ENCODE assay signal across 26 cellular contexts in genomic region chr4:111722321-111722720, GRCh38.
A peak's percentile ranks its signal among the peaks of the same experiment; 100 is the strongest.
DNase-seq lines count a peak whose midpoint lies in the region; ATAC-seq, FAIRE-seq and TF ChIP-seq lines count a peak whose summit lies in the region.
"Had no signal": no experiment of that assay in that cellular context is flagged by ENCODE, and none has a peak within 500 bp of the region (broad histone marks: within the 10 kb centered on the region; RNA-seq: fewer than 3 reads in every experiment).

No MANE protein-coding gene starts in this region.

- FAIRE-seq in TTC549 (lab: Jason Lieb, UNC) (peak; percentile 43), small intestine (lab: Jason Lieb, UNC) (no peak)
- FAIRE-seq: A549, G401.6, GM12892, GM19239, H1 had no signal

- peak overlapping the region; percentile 16 for H3K4me2 ChIP-seq in hepatocyte
- H3K4me2 ChIP-seq: A549; BLaER1 treated with 17β-estradiol and CSF1 and Interleukin-3, amounts not matched to agents 10 nM and 100 nM had no signal

- H3K4me3 ChIP-seq in hepatocyte, result no peak overlapping the region
- H3K4me3 ChIP-seq in small intestine (ENCODE audit: low read depth in 1 of 2, low read length in 2 of 2), result no peak overlapping the region
- H3K4me3 ChIP-seq: A549; BLaER1 treated with 17β-estradiol and CSF1 and Interleukin-3, amounts not matched to agents 10 nM and 100 nM; GM23248 had no signal

- H3K9me3 ChIP-seq in hepatocyte (ENCODE audit: low read depth) (no peaks in the 10 kb centered on the region), small intestine (ENCODE audit: control insufficient read depth, low read depth) (no peaks in the 10 kb centered on the region)
- H3K9me3 ChIP-seq: A549; BE2C; BLaER1 treated with 17β-estradiol and CSF1 and Interleukin-3, amounts not matched to agents 10 nM and 100 nM had no signal

- no peak overlapping the region for H2AFZ ChIP-seq in hepatocyte
- H2AFZ ChIP-seq: GM23248 had no signal

- no peaks in the 10 kb centered on the region for H4K20me1 ChIP-seq in hepatocyte (ENCODE audit: insufficient read depth, poor library complexity, severe bottlenecking)
- H4K20me1 ChIP-seq: BLaER1 treated with 17β-estradiol and CSF1 and Interleukin-3, amounts not matched to agents 10 nM and 100 nM had no signal

- TF ChIP-seq CTCF in hepatocyte (IDR thresholded peaks at IDR 0.05; ENCODE audit: poor library complexity), result no peak

- DNase-seq in NCI-H82 (lab: John Stamatoyannopoulos, UW), result peak; percentile 77
- no peak for DNase-seq in hepatocyte (ENCODE audit: low spot score)
- DNase-seq in small intestine, result peak; percentile 15
- no peak for DNase-seq in NCI-H1105 (lab: John Stamatoyannopoulos, UW)
- DNase-seq: 8988T; ACHN; AML-193; BE2C; Calu3; CD4-positive, alpha-beta T cell; CD8-positive, alpha-beta memory T cell; COR-L47; DMS153; DND-41; GM23248; H7; HCEC 1CT had no signal

- ATAC-seq in GM21825 (IDR thresholded peaks at IDR 0.05; ENCODE audit: unreplicated experiment), result no peak
- no peak for ATAC-seq in HG03039 (IDR thresholded peaks at IDR 0.05; ENCODE audit: unreplicated experiment)
- ATAC-seq: A549 had no signal

- H3K27me3 ChIP-seq in hepatocyte (no peaks in the 10 kb centered on the region), small intestine (ENCODE audit: control insufficient read depth in 2 of 2, insufficient read depth in 2 of 2, low read length in 2 of 2) (no peaks in the 10 kb centered on the region)
- H3K27me3 ChIP-seq: BE2C; BLaER1 treated with 17β-estradiol and CSF1 and Interleukin-3, amounts not matched to agents 10 nM and 100 nM had no signal

- H3K27ac ChIP-seq in hepatocyte (no peak overlapping the region), small intestine (ENCODE audit: low read depth in 1 of 2, low read length in 1 of 2) (no peak overlapping the region)
- H3K27ac ChIP-seq: A549; BLaER1 treated with 17β-estradiol and CSF1 and Interleukin-3, amounts not matched to agents 10 nM and 100 nM; GM23248 had no signal

- 52% methylated on average over 1 of the region's 1 CpG for WGBS in hepatocyte (ENCODE audit: low lambda C conversion rate, missing lambda C conversion rate)
- WGBS in small intestine, 3 donors, result 7 to 49% (median 19%) methylated on average over 1 of the region's 1 CpG

- H3K36me3 ChIP-seq in hepatocyte (replicated peaks; ENCODE audit: insufficient read depth, low read depth) (no peaks in the 10 kb centered on the region), small intestine (ENCODE audit: control insufficient read depth in 2 of 2, insufficient read depth in 2 of 2, low read length in 2 of 2) (no peaks in the 10 kb centered on the region)
- H3K36me3 ChIP-seq: BE2C; BLaER1 treated with 17β-estradiol and CSF1 and Interleukin-3, amounts not matched to agents 10 nM and 100 nM had no signal

- no peaks in the 10 kb centered on the region for H3K4me1 ChIP-seq in hepatocyte (ENCODE audit: insufficient read depth)
- H3K4me1 ChIP-seq in small intestine (ENCODE audit: control insufficient read depth in 2 of 2, insufficient read depth in 1 of 2, low read depth in 1 of 2, low read length in 1 of 2), result no peaks in the 10 kb centered on the region
- H3K4me1 ChIP-seq: A549; BE2C; BLaER1 treated with 17β-estradiol and CSF1 and Interleukin-3, amounts not matched to agents 10 nM and 100 nM had no signal

- no peaks in the 10 kb centered on the region for H3K79me2 ChIP-seq in hepatocyte

- H3K9me2 ChIP-seq in hepatocyte (replicated peaks; ENCODE audit: insufficient read depth), result no peaks in the 10 kb centered on the region

Comparison
In these comparisons a context has a peak if more than half of its experiments do, and no peak if none do; other contexts are left out.
1. DNase-seq: peak in NCI-H82 (single experiment) and small intestine (single experiment); none in hepatocyte (single experiment) and NCI-H1105 (single experiment).